Comparison of ENCODE assay signal across 26 cellular contexts in genomic region chr5:29822499-29822898, GRCh38.
"Had no signal": no experiment of that assay in that cellular context is flagged by ENCODE, and none has a peak within 500 bp of the region (broad histone marks: within the 10 kb centered on the region; RNA-seq: fewer than 3 reads in every experiment).

No MANE protein-coding gene starts in this region.

- H3K4me3 ChIP-seq: SJSA1 had no signal

- FAIRE-seq: astrocyte, TTC549 had no signal

- DNase-seq: activated B cell treated with CpG ODN at 0.5 μM for 24 hours; activated CD4-positive, alpha-beta T cell treated with anti-CD3 and anti-CD28 coated beads for 1 hour; activated CD4-positive, alpha-beta T cell treated with anti-CD3 and anti-CD28 coated beads, Interleukin-2, amount 10 ng/mL, durations not matched to agents 24 days and 14 days; activated CD4-positive, alpha-beta T cell treated with anti-CD3 and anti-CD28 coated beads, Interleukin-2, amount 50 U/mL, for 48 hours; activated CD8-positive, alpha-beta memory T cell treated with anti-CD3 and anti-CD28 coated beads, Interleukin-2, amount 10 ng/mL, durations not matched to agents 7 days and 5 days; activated effector memory CD4-positive, alpha-beta T cell treated with Interleukin-2 at 50 U/mL for 16 hours; activated naive CD4-positive, alpha-beta T cell treated with Interleukin-2 at 50 U/mL for 16 hours; activated naive CD8-positive, alpha-beta T cell treated with anti-CD3 and anti-CD28 coated beads, Interleukin-2, amount 50 U/mL, for 24 hours; activated T-cell treated with anti-CD3 and anti-CD28 coated beads, Interleukin-2, amount 50 U/mL, for 24 hours; amygdala; Kasumi-1; KBM-7; NCI-H1048; NCI-H1694 treated with DMSO at 0.1 percent for 48 hours; NCI-H2081; NCI-H510A treated with DMSO at 0.1 percent for 48 hours; RPMI8226; T-cell; T-helper 2 cell; T1000 had no signal

- ATAC-seq: activated CD8-positive, alpha-beta memory T cell treated with anti-CD3 and anti-CD28 coated beads, Interleukin-2, amount 10 ng/mL, durations not matched to agents 7 days and 5 days; activated naive CD4-positive, alpha-beta T cell treated with anti-CD3 and anti-CD28 coated beads, Interleukin-2, amount 50 U/mL, for 72 hours; activated naive CD8-positive, alpha-beta T cell treated with anti-CD3 and anti-CD28 coated beads, Interleukin-2, amount 50 U/mL, for 24 hours; Panc1; Right ventricle myocardium inferior; T-cell had no signal

- H3K36me3 ChIP-seq: SJSA1 had no signal

- H3K9me3 ChIP-seq: SJSA1 had no signal

- H3K27me3 ChIP-seq: SJSA1 had no signal

- H3K27ac ChIP-seq: SJSA1 had no signal

- H3K4me1 ChIP-seq: SJSA1 had no signal
